ENCODE assay signal across 13 cellular contexts in genomic region chr6:52417675-52418111, GRCh38. TPM values are rescaled to one million over a fixed set of nuclear protein-coding genes. Genes with fewer than 3 reads are reported as not detected.
DNase-seq lines count a peak whose midpoint lies in the region; ATAC-seq and TF ChIP-seq lines count a peak whose summit lies in the region.
"Had no signal": no experiment of that assay in that cellular context is flagged by ENCODE, and none has a peak within 500 bp of the region (broad histone marks: within the 10 kb centered on the region; RNA-seq: fewer than 3 reads in every experiment).

No MANE protein-coding gene starts in this region.

- CTCF ChIA-PET in BJ (lab: Yijun Ruan, JAX) = interaction anchor here (1.0 to 5.6 kb wide), 12 partner anchors 10 to 252 kb away, joined by 3 to 62 read pairs (median 10); partner anchors contain the start of gene TRAM2

- peak overlapping the region; percentile 41 for H3K4me3 Mint-ChIP-seq in memory B cell
- H3K4me3 Mint-ChIP-seq: H9 had no signal

- peaks cover 16% of the 10 kb centered on the region for H3K4me1 Mint-ChIP-seq in memory B cell

- in situ Hi-C loops in brain microvascular endothelial cell (cut with HindIII; ENCODE audit: low pct_ligation_motif_present, low sequenced_read_pairs) = loop anchor here (25.0 kb wide), 1 partner anchor 245 kb away; the partner anchor contains the start of gene TMEM14A

- H3K36me3 Mint-ChIP-seq in memory B cell = no peaks in the 10 kb centered on the region

- H3K27me3 ChIP-seq in BJ (ENCODE audit: control insufficient read depth, insufficient read depth, low read length) (no peaks in the 10 kb centered on the region), brain microvascular endothelial cell (replicated peaks) (no peaks in the 10 kb centered on the region)
- H3K27me3 ChIP-seq: Peyer's patch had no signal

- POLR2A ChIA-PET in BJ (lab: Charles Lee) = interaction anchor here (0.7 to 0.9 kb wide), 3 partner anchors 122 to 155 kb away, joined by 4 to 13 read pairs (median 4); no protein-coding TSS in a partner anchor

- H3K4me3 ChIP-seq in BJ (ENCODE audit: low read depth, low read length) = no peak overlapping the region
- no peak overlapping the region for H3K4me3 ChIP-seq in brain microvascular endothelial cell (ENCODE audit: low read depth, low read length)
- H3K4me3 ChIP-seq: Peyer's patch had no signal

- peak overlapping the region; percentile 66 for H3K27ac ChIP-seq in brain microvascular endothelial cell
- H3K27ac ChIP-seq: Peyer's patch had no signal

- DNase-seq in BJ (ENCODE audit: low read depth) (peak; percentile 39), LHCN-M2 (ENCODE audit: low read depth) (peak; percentile 91), brain microvascular endothelial cell (peak; percentile 69), memory B cell (ENCODE audit: low spot score in 2 of 2) (no peak), T-helper 2 cell (no peak), NCI-H2196 treated with DMSO at 0.1 percent for 48 hours (lab: John Stamatoyannopoulos, UW; ENCODE audit: unreplicated experiment) (no peak)
- DNase-seq: activated gamma-delta T cell treated with Interleukin-2 at 50 U/mL for 16 hours; H9; KG1; Peyer's patch; stimulated activated CD4-positive, alpha-beta T cell treated with anti-CD3 and anti-CD28 coated beads, Interleukin-15, amount 100 ng/mL, for 24 hours had no signal

- H3K27me3 Mint-ChIP-seq in memory B cell = no peaks in the 10 kb centered on the region

- peak overlapping the region; percentile 80 for H3K27ac Mint-ChIP-seq in memory B cell

- ATAC-seq in memory B cell (ENCODE audit: low read depth) = no peak
- ATAC-seq in HG02852 (IDR thresholded peaks at IDR 0.05; ENCODE audit: unreplicated experiment) = no peak
- no peak for ATAC-seq in GM21367 (IDR thresholded peaks at IDR 0.05; ENCODE audit: unreplicated experiment)

- H3K9me3 Mint-ChIP-seq in memory B cell = no peaks in the 10 kb centered on the region
- H3K9me3 Mint-ChIP-seq: H9 had no signal

- H3K36me3 ChIP-seq in BJ (ENCODE audit: control insufficient read depth, insufficient read depth, low read length) (no peaks in the 10 kb centered on the region), brain microvascular endothelial cell (replicated peaks) (no peaks in the 10 kb centered on the region)
- H3K36me3 ChIP-seq: Peyer's patch had no signal

- TF ChIP-seq CTCF in BJ (IDR thresholded peaks at IDR 0.05; ENCODE audit: insufficient read depth, low read depth, low read length) (no peak), brain microvascular endothelial cell (IDR thresholded peaks at IDR 0.05; ENCODE audit: low read depth, low read length, missing control alignments) (no peak)

RNA-seq across cellular contexts. Expression of gene EFHC1, which starts 2.4 kb away (rescaled TPM):
- 16.6 and 26.3 TPM in 2 replicates for polyA plus RNA-seq in BJ (2011; rRNA removed)
- 12.1 and 22.7 TPM in 2 replicates for polyA minus RNA-seq in BJ (2011; rRNA and poly(A)+ RNA removed)
- 31.8 and 41.9 TPM in 2 replicates for total RNA-seq in LHCN-M2 (2014; rRNA removed)
- polyA plus RNA-seq in LHCN-M2 (2012) = 15.5 TPM

RNA-seq across cellular contexts. Expression of gene PAQR8, which starts 55.7 kb away (rescaled TPM):
- 2.2 and 2.3 TPM in 2 replicates for polyA plus RNA-seq in BJ (2011; rRNA removed)
- 1.5 and 2.5 TPM in 2 replicates for polyA minus RNA-seq in BJ (2011; rRNA and poly(A)+ RNA removed)
- total RNA-seq in LHCN-M2 (2014; rRNA removed) = 7.2 and 9.2 TPM in 2 replicates
- polyA plus RNA-seq in LHCN-M2 (2012) = 2.2 TPM

Comparison
In these comparisons a context has a peak if more than half of its experiments do, and no peak if none do; other contexts are left out.
1. DNase-seq: peak in BJ (single experiment), LHCN-M2 (single experiment) and brain microvascular endothelial cell (single experiment); none in memory B cell (0 of 2), T-helper 2 cell (0 of 5) and NCI-H2196 treated with DMSO at 0.1 percent for 48 hours (single experiment).